Comparison of ENCODE assay signal across 1 cellular context in genomic region chr5:3325811-3326568, GRCh38.
TF ChIP-seq lines count a peak whose summit lies in the region.

No MANE protein-coding gene starts in this region.

TF ChIP-seq in GM23338, 12 proteins besides CTCF, POLR2A, EP300 and RAD21:
- TF ChIP-seq ZNF462 (CRISPR knock-in tag; IDR thresholded peaks at IDR 0.05): no peak
- no peak for TF ChIP-seq CREB1 (CRISPR knock-in tag; IDR thresholded peaks at IDR 0.05; ENCODE audit: low read depth)
- no peak for TF ChIP-seq REST (IDR thresholded peaks at IDR 0.05; ENCODE audit: unreplicated experiment)
- no peak for TF ChIP-seq POLR2AphosphoS5 (IDR thresholded peaks at IDR 0.05; ENCODE audit: low read depth)
- no peak for TF ChIP-seq ZNF114 (CRISPR knock-in tag; IDR thresholded peaks at IDR 0.05)
- no peak for TF ChIP-seq STAT1 (IDR thresholded peaks at IDR 0.05; ENCODE audit: unreplicated experiment)
TF ChIP-seq in GM23338: peak in this region for 0.
